32 cellular contexts compared by ENCODE assay signal in the genomic region with DNA sequence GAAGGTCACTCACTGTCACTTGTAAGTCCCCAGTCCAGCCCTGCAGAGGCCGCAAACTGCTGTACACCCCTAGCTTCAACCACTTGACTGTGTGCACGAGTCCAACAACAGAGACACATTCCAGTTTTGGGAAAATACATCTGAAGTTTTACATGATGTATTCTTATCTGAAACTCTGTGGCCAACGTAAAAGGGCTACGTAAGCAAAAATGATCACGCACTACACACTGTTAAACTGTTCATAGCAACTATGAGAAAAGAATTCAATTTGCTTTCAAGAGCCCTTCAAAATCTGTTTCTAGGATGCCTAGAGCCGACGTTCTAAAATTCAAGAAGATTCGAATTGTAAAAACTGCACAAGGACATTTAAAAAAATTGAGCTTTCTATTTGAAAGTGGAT. TPM values are rescaled to one million over a fixed set of nuclear protein-coding genes. Genes with fewer than 3 reads are reported as not detected.
"Had no signal": no experiment of that assay in that cellular context is flagged by ENCODE, and none has a peak within 500 bp of the region (broad histone marks: within the 10 kb centered on the region; RNA-seq: fewer than 3 reads in every experiment).

No MANE protein-coding gene starts in this region.

- ATAC-seq: activated CD8-positive, alpha-beta T cell treated with anti-CD3 and anti-CD28 coated beads, Interleukin-2, amount 10 ng/mL, durations not matched to agents 7 days and 5 days had no signal

- H3K4me3 Mint-ChIP-seq: activated CD4-positive, alpha-beta T cell treated with anti-CD3 and anti-CD28 coated beads, Interleukin-2, amount 10 ng/mL, durations not matched to agents 24 days and 14 days; activated CD8-positive, alpha-beta T cell treated with anti-CD3 and anti-CD28 coated beads, Interleukin-2, amount 10 ng/mL, durations not matched to agents 7 days and 5 days; activated naive CD4-positive, alpha-beta T cell treated with anti-CD3 and anti-CD28 coated beads for 36 hours; activated naive CD8-positive, alpha-beta T cell treated with anti-CD3 and anti-CD28 coated beads, Interleukin-2, amount 10 ng/mL, durations not matched to agents 7 days and 5 days; activated T-cell treated with anti-CD3 and anti-CD28 coated beads, Interleukin-2, amount 50 U/mL, for 24 hours had no signal

- H3K4me2 ChIP-seq: PC-9 had no signal

- H3K27me3 Mint-ChIP-seq: activated CD4-positive, alpha-beta T cell treated with anti-CD3 and anti-CD28 coated beads, Interleukin-2, amount 10 ng/mL, durations not matched to agents 24 days and 14 days; activated naive CD8-positive, alpha-beta T cell treated with anti-CD3 and anti-CD28 coated beads, Interleukin-2, amount 10 ng/mL, durations not matched to agents 7 days and 5 days; activated T-cell treated with anti-CD3 and anti-CD28 coated beads, Interleukin-2, amount 50 U/mL, for 24 hours had no signal

- H3K4me3 ChIP-seq: ascending aorta, PC-9 had no signal

- H3K27me3 ChIP-seq: ascending aorta had no signal

- H3K9me3 ChIP-seq: ascending aorta had no signal

- H2AFZ ChIP-seq: PC-9 had no signal

- H3K36me3 Mint-ChIP-seq: activated naive CD8-positive, alpha-beta T cell treated with anti-CD3 and anti-CD28 coated beads, Interleukin-2, amount 10 ng/mL, durations not matched to agents 7 days and 5 days had no signal

- FAIRE-seq: RCC 7860 had no signal

- H3K27ac ChIP-seq: ascending aorta, PC-9, WERI-Rb-1 had no signal

- DNase-seq: activated CD4-positive, alpha-beta T cell treated with anti-CD3 and anti-CD28 coated beads for 1 hour; activated CD4-positive, alpha-beta T cell treated with anti-CD3 and anti-CD28 coated beads, Interleukin-2, amount 10 ng/mL, durations not matched to agents 24 days and 14 days; activated CD4-positive, alpha-beta T cell treated with anti-CD3 and anti-CD28 coated beads, Interleukin-2, amount 50 U/mL, for 48 hours; activated CD4-positive, CD25-positive, alpha-beta regulatory T cell; activated CD8-positive, alpha-beta T cell treated with anti-CD3 and anti-CD28 coated beads, Interleukin-2, amount 10 ng/mL, durations not matched to agents 7 days and 5 days; activated gamma-delta T cell; activated naive CD4-positive, alpha-beta T cell treated with anti-CD3 and anti-CD28 coated beads for 36 hours; activated naive CD8-positive, alpha-beta T cell treated with anti-CD3 and anti-CD28 coated beads, Interleukin-2, amount 10 ng/mL, durations not matched to agents 7 days and 5 days; activated T-cell treated with anti-CD3 and anti-CD28 coated beads, Interleukin-2, amount 50 U/mL, for 24 hours; Kasumi-1; MM.1S; MV-4-11; NCI-H1092; NCI-H1436 treated with DMSO at 0.1 percent for 48 hours; NCI-H1694 treated with DMSO at 0.1 percent for 48 hours; NCI-H2029; NCI-H2107; NCI-H2171; NCI-H510A; NCI-H526; NCI-H748 treated with DMSO at 0.1 percent for 48 hours; NK-92 treated with Interleukin-12 subunit alpha and Interleukin-12 subunit beta, amount 100 ng/mL, for 24 hours; PC-9; Right ventricle myocardium superior; SW 1271; T1000; WERI-Rb-1 had no signal

- H3K27ac Mint-ChIP-seq: activated CD4-positive, alpha-beta T cell treated with anti-CD3 and anti-CD28 coated beads, Interleukin-2, amount 10 ng/mL, durations not matched to agents 24 days and 14 days; activated CD8-positive, alpha-beta T cell treated with anti-CD3 and anti-CD28 coated beads, Interleukin-2, amount 10 ng/mL, durations not matched to agents 7 days and 5 days; activated naive CD4-positive, alpha-beta T cell treated with anti-CD3 and anti-CD28 coated beads for 36 hours; activated naive CD8-positive, alpha-beta T cell treated with anti-CD3 and anti-CD28 coated beads, Interleukin-2, amount 10 ng/mL, durations not matched to agents 7 days and 5 days; activated T-cell treated with anti-CD3 and anti-CD28 coated beads, Interleukin-2, amount 50 U/mL, for 24 hours; activated T-helper 2 cell treated with anti-CD3 and anti-CD28 coated beads, Interferon-gamma antibody, Interleukin-2, Interleukin-4, amounts not matched to agents 10 μg/mL and 5 μg/mL and 100 μg/mL, durations not matched to agents 14 hours and 24 hours and 36 hours had no signal

- H3K36me3 ChIP-seq: ascending aorta, WERI-Rb-1 had no signal

- H3K9me3 Mint-ChIP-seq: activated CD4-positive, alpha-beta T cell treated with anti-CD3 and anti-CD28 coated beads, Interleukin-2, amount 10 ng/mL, durations not matched to agents 24 days and 14 days; activated naive CD4-positive, alpha-beta T cell treated with anti-CD3 and anti-CD28 coated beads for 36 hours; activated naive CD8-positive, alpha-beta T cell treated with anti-CD3 and anti-CD28 coated beads, Interleukin-2, amount 10 ng/mL, durations not matched to agents 7 days and 5 days; activated T-cell treated with anti-CD3 and anti-CD28 coated beads, Interleukin-2, amount 50 U/mL, for 24 hours; activated T-helper 2 cell treated with anti-CD3 and anti-CD28 coated beads, Interferon-gamma antibody, Interleukin-2, Interleukin-4, amounts not matched to agents 10 μg/mL and 5 μg/mL and 100 μg/mL, durations not matched to agents 14 hours and 24 hours and 36 hours had no signal

- H3K4me1 ChIP-seq: ascending aorta had no signal

RNA-seq across cellular contexts. Expression of a gene that starts 26.0 kb away (rescaled TPM):
- total RNA-seq: activated CD8-positive, alpha-beta T cell treated with anti-CD3 and anti-CD28 coated beads, Interleukin-2, amount 10 ng/mL, durations not matched to agents 7 days and 5 days; ascending aorta; cardiac septum; PC-9; T-helper 2 cell treated with Interferon-gamma antibody and Interleukin-4, amounts not matched to agents 100 ng/mL and 5 ng/mL, for 36 hours had no signal
